In genomic region chr17:75131278-75132017, GRCh38 we compare ENCODE assay signal across 1 cellular context.
A peak's percentile ranks its signal among the peaks of the same experiment; 100 is the strongest.
TF ChIP-seq lines count a peak whose summit lies in the region.

NT5C (minus strand) TSS chr17:75131742; CDS start chr17:75131707, 35 bp downstream.

TF ChIP-seq in K562, 482 proteins besides CTCF, POLR2A, EP300 and RAD21 (continued from another document):
- TF ChIP-seq, protein P1, sequence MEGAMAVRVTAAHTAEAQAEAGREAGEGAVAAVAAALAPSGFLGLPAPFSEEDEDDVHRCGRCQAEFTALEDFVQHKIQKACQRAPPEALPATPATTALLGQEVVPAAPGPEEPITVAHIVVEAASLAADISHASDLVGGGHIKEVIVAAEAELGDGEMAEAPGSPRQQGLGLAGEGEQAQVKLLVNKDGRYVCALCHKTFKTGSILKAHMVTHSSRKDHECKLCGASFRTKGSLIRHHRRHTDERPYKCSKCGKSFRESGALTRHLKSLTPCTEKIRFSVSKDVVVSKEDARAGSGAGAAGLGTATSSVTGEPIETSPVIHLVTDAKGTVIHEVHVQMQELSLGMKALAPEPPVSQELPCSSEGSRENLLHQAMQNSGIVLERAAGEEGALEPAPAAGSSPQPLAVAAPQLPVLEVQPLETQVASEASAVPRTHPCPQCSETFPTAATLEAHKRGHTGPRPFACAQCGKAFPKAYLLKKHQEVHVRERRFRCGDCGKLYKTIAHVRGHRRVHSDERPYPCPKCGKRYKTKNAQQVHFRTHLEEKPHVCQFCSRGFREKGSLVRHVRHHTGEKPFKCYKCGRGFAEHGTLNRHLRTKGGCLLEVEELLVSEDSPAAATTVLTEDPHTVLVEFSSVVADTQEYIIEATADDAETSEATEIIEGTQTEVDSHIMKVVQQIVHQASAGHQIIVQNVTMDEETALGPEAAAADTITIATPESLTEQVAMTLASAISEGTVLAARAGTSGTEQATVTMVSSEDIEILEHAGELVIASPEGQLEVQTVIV (CRISPR knock-in tag; IDR thresholded peaks at IDR 0.05; ENCODE audit: borderline replicate concordance): peak; percentile 76; the same call in 1 of the 2 replicates
- TF ChIP-seq ESRRA (IDR thresholded peaks at IDR 0.05; ENCODE audit: borderline replicate concordance, low read depth): peak; percentile 62; the same call in 1 of the 2 replicates
- TF ChIP-seq ETV1 (tag; conservative IDR thresholded peaks at IDR 0.05; ENCODE audit: low read depth): peak; percentile 72
- TF ChIP-seq RBM25 (IDR thresholded peaks at IDR 0.05; ENCODE audit: low read depth, low read length, severe bottlenecking): peak; percentile 29
- TF ChIP-seq ZNF639 (CRISPR knock-in tag; conservative IDR thresholded peaks at IDR 0.05 in 1 of 2, IDR thresholded peaks at IDR 0.05 in 1 of 2): peak in 1 of 2 experiments; percentile 80; a peak in 2 of 4 replicates
- TF ChIP-seq, protein P2, sequence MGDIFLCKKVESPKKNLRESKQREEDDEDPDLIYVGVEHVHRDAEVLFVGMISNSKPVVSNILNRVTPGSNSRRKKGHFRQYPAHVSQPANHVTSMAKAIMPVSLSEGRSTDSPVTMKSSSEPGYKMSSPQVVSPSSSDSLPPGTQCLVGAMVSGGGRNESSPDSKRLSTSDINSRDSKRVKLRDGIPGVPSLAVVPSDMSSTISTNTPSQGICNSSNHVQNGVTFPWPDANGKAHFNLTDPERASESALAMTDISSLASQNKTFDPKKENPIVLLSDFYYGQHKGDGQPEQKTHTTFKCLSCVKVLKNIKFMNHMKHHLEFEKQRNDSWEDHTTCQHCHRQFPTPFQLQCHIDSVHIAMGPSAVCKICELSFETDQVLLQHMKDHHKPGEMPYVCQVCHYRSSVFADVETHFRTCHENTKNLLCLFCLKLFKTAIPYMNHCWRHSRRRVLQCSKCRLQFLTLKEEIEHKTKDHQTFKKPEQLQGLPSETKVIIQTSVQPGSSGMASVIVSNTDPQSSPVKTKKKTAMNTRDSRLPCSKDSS (IDR thresholded peaks at IDR 0.05; ENCODE audit: low read depth, partially characterized antibody): no peak
- peak; percentile 89 for TF ChIP-seq CTCFL (IDR thresholded peaks at IDR 0.05; ENCODE audit: borderline replicate concordance, insufficient read depth, low read depth, low read length, poor library complexity, severe bottlenecking)
- peak; percentile 1 for TF ChIP-seq NEUROD1 (IDR thresholded peaks at IDR 0.05; ENCODE audit: borderline replicate concordance, low read depth, low read length, partially characterized antibody)
- peak; percentile 78; the same call in 1 of the 2 replicates for TF ChIP-seq HNRNPL (IDR thresholded peaks at IDR 0.05; ENCODE audit: low read depth, low read length)
- no peak for TF ChIP-seq RFX7 (CRISPR knock-in tag; IDR thresholded peaks at IDR 0.05)
- TF ChIP-seq E2F3 (CRISPR knock-in tag; IDR thresholded peaks at IDR 0.05): peak; percentile 79
- peak; percentile 57; the same call in 1 of the 2 replicates for TF ChIP-seq NR2C2 (CRISPR knock-in tag; IDR thresholded peaks at IDR 0.05)
- TF ChIP-seq NR2C2 (tag; IDR thresholded peaks at IDR 0.05): peak; percentile 76; the same call in 1 of the 2 replicates
- TF ChIP-seq MNT (conservative IDR thresholded peaks at IDR 0.05): peak; percentile 60 to 90
- peak; percentile 77 for TF ChIP-seq EP400 (IDR thresholded peaks at IDR 0.05)
- TF ChIP-seq, protein P3, sequence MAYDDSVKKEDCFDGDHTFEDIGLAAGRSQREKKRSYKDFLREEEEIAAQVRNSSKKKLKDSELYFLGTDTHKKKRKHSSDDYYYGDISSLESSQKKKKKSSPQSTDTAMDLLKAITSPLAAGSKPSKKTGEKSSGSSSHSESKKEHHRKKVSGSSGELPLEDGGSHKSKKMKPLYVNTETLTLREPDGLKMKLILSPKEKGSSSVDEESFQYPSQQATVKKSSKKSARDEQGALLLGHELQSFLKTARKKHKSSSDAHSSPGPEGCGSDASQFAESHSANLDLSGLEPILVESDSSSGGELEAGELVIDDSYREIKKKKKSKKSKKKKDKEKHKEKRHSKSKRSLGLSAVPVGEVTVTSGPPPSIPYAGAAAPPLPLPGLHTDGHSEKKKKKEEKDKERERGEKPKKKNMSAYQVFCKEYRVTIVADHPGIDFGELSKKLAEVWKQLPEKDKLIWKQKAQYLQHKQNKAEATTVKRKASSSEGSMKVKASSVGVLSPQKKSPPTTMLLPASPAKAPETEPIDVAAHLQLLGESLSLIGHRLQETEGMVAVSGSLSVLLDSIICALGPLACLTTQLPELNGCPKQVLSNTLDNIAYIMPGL (CRISPR knock-in tag; IDR thresholded peaks at IDR 0.05): peak; percentile 95
- peak; percentile 44 for TF ChIP-seq PHF20 (IDR thresholded peaks at IDR 0.05; ENCODE audit: partially characterized antibody)
- peak; percentile 68; the same call in 1 of the 2 replicates for TF ChIP-seq ZNF583 (CRISPR knock-in tag; IDR thresholded peaks at IDR 0.05)
- peak; percentile 68; the same call in 1 of the 2 replicates for TF ChIP-seq USF1 (CRISPR knock-in tag; IDR thresholded peaks at IDR 0.05)
- no peak for TF ChIP-seq ZNF143 (CRISPR knock-in tag; IDR thresholded peaks at IDR 0.05)
- TF ChIP-seq XRCC5 (IDR thresholded peaks at IDR 0.05; ENCODE audit: low read depth, low read length): no peak
- TF ChIP-seq, protein P4, sequence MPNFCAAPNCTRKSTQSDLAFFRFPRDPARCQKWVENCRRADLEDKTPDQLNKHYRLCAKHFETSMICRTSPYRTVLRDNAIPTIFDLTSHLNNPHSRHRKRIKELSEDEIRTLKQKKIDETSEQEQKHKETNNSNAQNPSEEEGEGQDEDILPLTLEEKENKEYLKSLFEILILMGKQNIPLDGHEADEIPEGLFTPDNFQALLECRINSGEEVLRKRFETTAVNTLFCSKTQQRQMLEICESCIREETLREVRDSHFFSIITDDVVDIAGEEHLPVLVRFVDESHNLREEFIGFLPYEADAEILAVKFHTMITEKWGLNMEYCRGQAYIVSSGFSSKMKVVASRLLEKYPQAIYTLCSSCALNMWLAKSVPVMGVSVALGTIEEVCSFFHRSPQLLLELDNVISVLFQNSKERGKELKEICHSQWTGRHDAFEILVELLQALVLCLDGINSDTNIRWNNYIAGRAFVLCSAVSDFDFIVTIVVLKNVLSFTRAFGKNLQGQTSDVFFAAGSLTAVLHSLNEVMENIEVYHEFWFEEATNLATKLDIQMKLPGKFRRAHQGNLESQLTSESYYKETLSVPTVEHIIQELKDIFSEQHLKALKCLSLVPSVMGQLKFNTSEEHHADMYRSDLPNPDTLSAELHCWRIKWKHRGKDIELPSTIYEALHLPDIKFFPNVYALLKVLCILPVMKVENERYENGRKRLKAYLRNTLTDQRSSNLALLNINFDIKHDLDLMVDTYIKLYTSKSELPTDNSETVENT (CRISPR knock-in tag; IDR thresholded peaks at IDR 0.05): peak; percentile 75; the same call in 1 of the 2 replicates
- peak; percentile 90 for TF ChIP-seq FIP1L1 (IDR thresholded peaks at IDR 0.05; ENCODE audit: low read depth, low read length, poor library complexity, severe bottlenecking)
- TF ChIP-seq CBX1 (IDR thresholded peaks at IDR 0.05; ENCODE audit: low read depth): peak; percentile 78
- TF ChIP-seq BMI1 (IDR thresholded peaks at IDR 0.05; ENCODE audit: low read length): 0 out of 2 replicates have a peak, but pooled peaks have one; percentile 17
- TF ChIP-seq ARID1B (IDR thresholded peaks at IDR 0.05): no peak
- no peak for TF ChIP-seq ZNF699 (CRISPR knock-in tag; IDR thresholded peaks at IDR 0.05; ENCODE audit: insufficient replicate concordance)
- TF ChIP-seq CTBP1 (IDR thresholded peaks at IDR 0.05; ENCODE audit: borderline replicate concordance): peak; percentile 83
- TF ChIP-seq SP1 (CRISPR knock-in tag; IDR thresholded peaks at IDR 0.05): peak; percentile 54; the same call in 1 of the 2 replicates
- 0 out of 2 replicates have a peak, but pooled peaks have one; percentile 59 for TF ChIP-seq POLR2AphosphoS5 (IDR thresholded peaks at IDR 0.05; ENCODE audit: control insufficient read depth, insufficient read depth, low read depth, low read length)
- TF ChIP-seq SUPT5H (IDR thresholded peaks at IDR 0.05): peak; percentile 64; the same call in 1 of the 2 replicates
- TF ChIP-seq, protein P5, sequence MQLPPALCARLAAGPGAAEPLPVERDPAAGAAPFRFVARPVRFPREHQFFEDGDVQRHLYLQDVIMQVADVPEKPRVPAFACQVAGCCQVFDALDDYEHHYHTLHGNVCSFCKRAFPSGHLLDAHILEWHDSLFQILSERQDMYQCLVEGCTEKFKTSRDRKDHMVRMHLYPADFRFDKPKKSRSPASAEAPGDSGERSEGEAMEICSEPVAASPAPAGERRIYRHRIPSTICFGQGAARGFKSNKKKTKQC (CRISPR knock-in tag; IDR thresholded peaks at IDR 0.05): peak; percentile 93
- TF ChIP-seq TBP (optimal IDR thresholded peaks at IDR 0.05; ENCODE audit: low read depth, low read length): no peak
- TF ChIP-seq ZNF551 (CRISPR knock-in tag; IDR thresholded peaks at IDR 0.05): no peak
- no peak for TF ChIP-seq HSF4 (CRISPR knock-in tag; IDR thresholded peaks at IDR 0.05; ENCODE audit: borderline replicate concordance)
- peak; percentile 97 for TF ChIP-seq MYC (IDR thresholded peaks at IDR 0.05; ENCODE audit: low read depth, low read length)
- TF ChIP-seq MYC (CRISPR knock-in tag; IDR thresholded peaks at IDR 0.05; ENCODE audit: borderline replicate concordance, low read depth): no peak
TF ChIP-seq in K562: peak in this region for 146.
